ENCODE assay signal across 26 cellular contexts in genomic region chr13:81247711-81248110, GRCh38.
"Had no signal": no experiment of that assay in that cellular context is flagged by ENCODE, and none has a peak within 500 bp of the region (broad histone marks: within the 10 kb centered on the region; RNA-seq: fewer than 3 reads in every experiment).

No MANE protein-coding gene starts in this region.

- H3K9me3 ChIP-seq: colonic mucosa, esophagus squamous epithelium, gastroesophageal sphincter, heart left ventricle, lower lobe of right lung had no signal

- H3K4me3 ChIP-seq: colonic mucosa, esophagus squamous epithelium, gastroesophageal sphincter, heart left ventricle, hepatocyte, left lung, lower lobe of right lung had no signal

- H3K36me3 ChIP-seq: colonic mucosa, esophagus squamous epithelium, gastroesophageal sphincter, heart left ventricle, left lung, lower lobe of right lung had no signal

- H3K36me3 Mint-ChIP-seq: immature natural killer cell; memory B cell; naive thymus-derived CD4-positive, alpha-beta T cell had no signal

- ATAC-seq: effector memory CD8-positive, alpha-beta T cell; esophagus mucosa; gastroesophageal sphincter; heart left ventricle; left cardiac atrium; left lung; left ventricle myocardium superior; lower lobe of right lung; naive thymus-derived CD4-positive, alpha-beta T cell had no signal

- H3K9me3 Mint-ChIP-seq: effector memory CD8-positive, alpha-beta T cell; endodermal cell had no signal

- H3K27me3 Mint-ChIP-seq: dendritic cell treated with granulocyte-macrophage colony-stimulating factor and Interleukin-4, amounts not matched to agents 40 ng/mL and 50 ng/mL, for 4 days; effector memory CD8-positive, alpha-beta T cell; memory B cell; naive thymus-derived CD4-positive, alpha-beta T cell had no signal

- H3K27ac ChIP-seq: colonic mucosa, epithelial cell of prostate, esophagus squamous epithelium, gastroesophageal sphincter, heart left ventricle, hepatocyte, left lung, lower lobe of right lung had no signal

- H3K27me3 ChIP-seq: colonic mucosa, esophagus squamous epithelium, gastroesophageal sphincter, heart left ventricle, hepatocyte, left lung had no signal

- H3K4me3 Mint-ChIP-seq: dendritic cell treated with granulocyte-macrophage colony-stimulating factor and Interleukin-4, amounts not matched to agents 40 ng/mL and 50 ng/mL, for 4 days; effector memory CD8-positive, alpha-beta T cell; endodermal cell; immature natural killer cell; memory B cell; naive thymus-derived CD4-positive, alpha-beta T cell had no signal

- H3K27ac Mint-ChIP-seq: dendritic cell treated with granulocyte-macrophage colony-stimulating factor and Interleukin-4, amounts not matched to agents 40 ng/mL and 50 ng/mL, for 4 days; effector memory CD8-positive, alpha-beta T cell; endodermal cell; immature natural killer cell; memory B cell; naive thymus-derived CD4-positive, alpha-beta T cell had no signal

- H3K4me1 Mint-ChIP-seq: endodermal cell; immature natural killer cell; memory B cell; naive thymus-derived CD4-positive, alpha-beta T cell had no signal

- H3K4me1 ChIP-seq: colonic mucosa, esophagus squamous epithelium, gastroesophageal sphincter, heart left ventricle, left lung, lower lobe of right lung had no signal

- DNase-seq: colonic mucosa; cortex of kidney; effector CD8-positive, alpha-beta T cell; effector memory CD8-positive, alpha-beta T cell; endodermal cell; erythroblast; esophagus squamous epithelium; foreskin fibroblast; heart left ventricle; hypothalamus; immature natural killer cell; islet precursor cell; left cardiac atrium; left lung; left ventricle myocardium superior; lower lobe of right lung; mesendoderm; midbrain; naive thymus-derived CD4-positive, alpha-beta T cell had no signal

- FAIRE-seq: endometrium had no signal
